ENCODE assay signal across 11 cellular contexts in the genomic region with DNA sequence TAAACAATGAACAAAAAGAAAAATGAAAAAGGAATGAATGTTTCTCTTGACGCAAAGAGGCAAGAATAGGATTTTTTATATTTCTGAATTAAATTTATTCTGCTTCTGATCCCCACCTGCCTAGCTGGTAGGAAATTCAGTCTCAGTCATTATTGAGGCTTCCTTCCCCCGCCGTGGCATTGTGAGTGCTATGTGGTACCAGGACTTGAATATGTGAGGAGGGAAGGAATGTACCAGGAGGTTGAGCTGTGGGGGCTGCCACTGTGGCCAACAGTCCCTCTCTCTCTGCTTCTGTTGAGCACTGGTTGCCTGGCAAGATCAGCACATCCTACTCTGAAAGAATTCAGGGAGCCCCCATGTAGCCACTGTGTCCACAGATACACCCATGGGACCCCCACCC.
A peak's percentile ranks its signal among the peaks of the same experiment; 100 is the strongest.
DNase-seq lines count a peak whose midpoint lies in the region; ATAC-seq, FAIRE-seq and TF ChIP-seq lines count a peak whose summit lies in the region.
"Had no signal": no experiment of that assay in that cellular context is flagged by ENCODE, and none has a peak within 500 bp of the region (broad histone marks: within the 10 kb centered on the region; RNA-seq: fewer than 3 reads in every experiment).

No MANE protein-coding gene starts in this region.

- peak overlapping the region; percentile 60; the same call in 1 of the 2 replicates for H3K14ac ChIP-seq in H9 (ENCODE audit: insufficient read depth, low read length)

- H3K23ac ChIP-seq in H9 (ENCODE audit: insufficient read length, low read depth, low read length), result no peak overlapping the region

- no peak overlapping the region for H4K5ac ChIP-seq in H9 (ENCODE audit: insufficient read length, low read depth, low read length)

- no peak overlapping the region for H3K4ac ChIP-seq in H9 (ENCODE audit: low read depth, low read length)

- DNase-seq in CD14-positive monocyte (ENCODE audit: low spot score) (no peak), H9 (no peak), astrocyte (ENCODE audit: low read depth) (no peak), NCI-H345 (lab: John Stamatoyannopoulos, UW) (no peak), MM.1S (no peak)
- DNase-seq: amygdala, hippocampal formation, midbrain, Peyer's patch had no signal

- no CpG with 5 or more reads among the region's 3 CpGs for WGBS in H9 (ENCODE audit: extremely low coverage, insufficient read length, low lambda C conversion rate)

- H3K36me3 ChIP-seq in astrocyte (ENCODE audit: insufficient read depth, low read length) (no peaks in the 10 kb centered on the region), MM.1S (replicated peaks; ENCODE audit: insufficient read depth, low read length) (no peaks in the 10 kb centered on the region)
- H3K36me3 ChIP-seq: Peyer's patch had no signal

- H3K18ac ChIP-seq in H9 (ENCODE audit: insufficient read length, low read depth, low read length), result no peak overlapping the region

- H3K27ac ChIP-seq in H9 (ENCODE audit: insufficient read length, low read depth, low read length), result no peak overlapping the region
- peak overlapping the region; percentile 83 for H3K27ac ChIP-seq in astrocyte (ENCODE audit: low read depth, low read length)
- no peak overlapping the region for H3K27ac ChIP-seq in MM.1S (ENCODE audit: low read length)

- no peak overlapping the region for H3K56ac ChIP-seq in H9 (ENCODE audit: insufficient read length, low read depth, low read length)

- no peak overlapping the region for H2BK5ac ChIP-seq in H9 (ENCODE audit: insufficient read length, low read length)

- H3K9ac ChIP-seq in H9 (ENCODE audit: extremely low read depth, insufficient read length, low read length) (no peak overlapping the region), astrocyte (ENCODE audit: low read length) (peak overlapping the region; percentile 61), MM.1S (ENCODE audit: low read length) (no peak overlapping the region)

- no peaks in the 10 kb centered on the region for H3F3A ChIP-seq in MM.1S (ENCODE audit: insufficient read depth, low read length)

- no peak for TF ChIP-seq CTCF in CD14-positive monocyte (IDR thresholded peaks at IDR 0.05)
- TF ChIP-seq CTCF in H9 (conservative IDR thresholded peaks at IDR 0.05), result no peak
- TF ChIP-seq CTCF in astrocyte (IDR thresholded peaks at IDR 0.05; ENCODE audit: insufficient read depth, low read depth, low read length), result no peak
- no peak for TF ChIP-seq CTCF in nephron (IDR thresholded peaks at IDR 0.05; ENCODE audit: unreplicated experiment in 3 of 3)
- no peak for TF ChIP-seq CTCF in MM.1S (IDR thresholded peaks at IDR 0.05; ENCODE audit: low read length)

- H4K8ac ChIP-seq in H9 (replicated peaks; ENCODE audit: insufficient read length, low read depth, low read length), result no peak overlapping the region

- H3K4me3 Mint-ChIP-seq in CD14-positive monocyte (peak overlapping the region in 1 of 2 donors; percentile 39), H9 (no peak overlapping the region), astrocyte (ENCODE audit: unreplicated experiment) (peak overlapping the region; percentile 31), nephron (no peak overlapping the region)

- no peak overlapping the region for H3T11ph ChIP-seq in H9 (ENCODE audit: low read length)

- H3K27me3 ChIP-seq in H9 (ENCODE audit: insufficient read depth, low read length) (no peaks in the 10 kb centered on the region), astrocyte (ENCODE audit: insufficient read depth, low read length) (no peaks in the 10 kb centered on the region), MM.1S (replicated peaks; ENCODE audit: insufficient read depth, low read length) (no peaks in the 10 kb centered on the region)
- H3K27me3 ChIP-seq: Peyer's patch had no signal

- ATAC-seq in HG03521 (IDR thresholded peaks at IDR 0.05; ENCODE audit: unreplicated experiment), result no peak

- H3K9me2 ChIP-seq in MM.1S (replicated peaks; ENCODE audit: insufficient read depth, low read length), result no peaks in the 10 kb centered on the region

- no peak overlapping the region for H2BK120ac ChIP-seq in H9 (ENCODE audit: low read depth, low read length, poor library complexity, severe bottlenecking)

- H3K79me2 ChIP-seq in H9 (ENCODE audit: insufficient read depth, low read length) (peaks cover 4% of the 10 kb centered on the region; the same call in 1 of the 2 replicates), astrocyte (ENCODE audit: insufficient read depth, low read length) (no peaks in the 10 kb centered on the region), MM.1S (ENCODE audit: low read length) (no peaks in the 10 kb centered on the region)

- H3K4me1 ChIP-seq in H9 (ENCODE audit: insufficient read depth, low read length) (peaks cover 24% of the 10 kb centered on the region; the same call in 1 of the 2 replicates), astrocyte (ENCODE audit: insufficient read depth, low read length) (peaks cover 36% of the 10 kb centered on the region), MM.1S (ENCODE audit: low read length) (no peaks in the 10 kb centered on the region)

- intact Hi-C loops in CD14-positive monocyte (cut with micrococcal nuclease), result loop anchor here in 1 of 2 donors (5.0 to 10.0 kb wide), 3 partner anchors 35 to 187 kb away; no protein-coding TSS in a partner anchor

- no peaks in the 10 kb centered on the region for H3K79me1 ChIP-seq in H9 (ENCODE audit: insufficient read depth, low read depth, low read length, poor library complexity, severe bottlenecking)

- H3K4me1 Mint-ChIP-seq in CD14-positive monocyte (peaks cover 95% of the 10 kb centered on the region), H9 (peaks cover 61 to 75% of the 10 kb centered on the region in 2 experiments), astrocyte (ENCODE audit: low read depth, unreplicated experiment) (peaks cover 24% of the 10 kb centered on the region), nephron (peaks cover 37% of the 10 kb centered on the region)

- no peak overlapping the region for H3K4me2 ChIP-seq in H9 (ENCODE audit: insufficient read depth, insufficient read length, low read length)
- peak overlapping the region; percentile 79 for H3K4me2 ChIP-seq in astrocyte (ENCODE audit: low read length)
- no peak overlapping the region for H3K4me2 ChIP-seq in MM.1S (ENCODE audit: low read depth, low read length)

- no peaks in the 10 kb centered on the region for H3K23me2 ChIP-seq in H9 (ENCODE audit: insufficient read length, low read depth, low read length, poor library complexity, severe bottlenecking)

- H3K4me3 ChIP-seq in astrocyte (ENCODE audit: insufficient read depth, low read depth, low read length) (no peak overlapping the region), MM.1S (ENCODE audit: low read length) (no peak overlapping the region)
- H3K4me3 ChIP-seq: Peyer's patch had no signal

- H2BK12ac ChIP-seq in H9 (ENCODE audit: insufficient read length, low read depth, low read length), result no peak overlapping the region

- H3K27ac Mint-ChIP-seq in CD14-positive monocyte, result peak overlapping the region; percentile 99 to 100 (median 100)
- no peak overlapping the region for H3K27ac Mint-ChIP-seq in H9
- H3K27ac Mint-ChIP-seq in astrocyte (ENCODE audit: unreplicated experiment), result peak overlapping the region; percentile 77
- peak overlapping the region in 2 of 3 experiments; percentile 2 to 61 for H3K27ac Mint-ChIP-seq in nephron

- H3K27me3 Mint-ChIP-seq in CD14-positive monocyte (ENCODE audit: low read depth in 3 of 3) (peaks cover 0 to 2% (median 0%) of the 10 kb centered on the region in 3 donors), H9 (ENCODE audit: low read depth) (no peaks in the 10 kb centered on the region), astrocyte (ENCODE audit: low read depth, unreplicated experiment) (no peaks in the 10 kb centered on the region), nephron (ENCODE audit: low read depth) (no peaks in the 10 kb centered on the region)

- H3K36me3 Mint-ChIP-seq in CD14-positive monocyte (peaks cover 13 to 16% of the 10 kb centered on the region in 2 donors), H9 (ENCODE audit: insufficient read depth in 1 of 3, low read depth in 3 of 3) (no peaks in the 10 kb centered on the region), astrocyte (ENCODE audit: low read depth, unreplicated experiment) (no peaks in the 10 kb centered on the region), nephron (ENCODE audit: low read depth) (no peaks in the 10 kb centered on the region)

- no peak overlapping the region for H4K91ac ChIP-seq in H9 (ENCODE audit: insufficient read length, low read depth, low read length)

- FAIRE-seq in astrocyte (lab: Jason Lieb, UNC), result no peak

- no peak overlapping the region for H2AK5ac ChIP-seq in H9 (ENCODE audit: insufficient read length, low read length)

- H2BK15ac ChIP-seq in H9 (ENCODE audit: low read depth, low read length), result no peak overlapping the region

- H2AFZ ChIP-seq in H9 (ENCODE audit: low read length), result no peak overlapping the region
- H2AFZ ChIP-seq in astrocyte (ENCODE audit: low read depth, low read length), result peak overlapping the region; percentile 16
- H2AFZ ChIP-seq in MM.1S (ENCODE audit: low read length), result no peak overlapping the region

- no peaks in the 10 kb centered on the region for H3K9me3 ChIP-seq in H9 (ENCODE audit: control insufficient read depth, low read depth, low read length)
- no peaks in the 10 kb centered on the region for H3K9me3 ChIP-seq in astrocyte (ENCODE audit: insufficient read depth, low read depth, low read length)
- no peaks in the 10 kb centered on the region for H3K9me3 ChIP-seq in MM.1S (replicated peaks; ENCODE audit: insufficient read depth, low read length)
- H3K9me3 ChIP-seq: Peyer's patch had no signal

- H2BK20ac ChIP-seq in H9 (ENCODE audit: low read depth, low read length, poor library complexity, severe bottlenecking), result no peak overlapping the region

- H4K20me1 ChIP-seq in H9 (ENCODE audit: control insufficient read depth, insufficient read depth, insufficient read length) (no peaks in the 10 kb centered on the region), astrocyte (ENCODE audit: insufficient read depth, low read length) (no peaks in the 10 kb centered on the region), MM.1S (ENCODE audit: insufficient read depth, low read length) (no peaks in the 10 kb centered on the region)

- peaks cover 0 to 8% (median 0%) of the 10 kb centered on the region in 7 donors for H3K9me3 Mint-ChIP-seq in CD14-positive monocyte
- H3K9me3 Mint-ChIP-seq in H9, result no peaks in the 10 kb centered on the region
- no peaks in the 10 kb centered on the region for H3K9me3 Mint-ChIP-seq in astrocyte (ENCODE audit: unreplicated experiment)
- no peaks in the 10 kb centered on the region for H3K9me3 Mint-ChIP-seq in nephron

Comparison
In these comparisons a context has a peak if more than half of its experiments do, and no peak if none do; other contexts are left out.
1. H3K27ac Mint-ChIP-seq: peak in CD14-positive monocyte (7 of 7), astrocyte (single experiment) and nephron (2 of 3); none in H9 (0 of 3).